Comparison of ENCODE assay signal across 1 cellular context in the genomic region with DNA sequence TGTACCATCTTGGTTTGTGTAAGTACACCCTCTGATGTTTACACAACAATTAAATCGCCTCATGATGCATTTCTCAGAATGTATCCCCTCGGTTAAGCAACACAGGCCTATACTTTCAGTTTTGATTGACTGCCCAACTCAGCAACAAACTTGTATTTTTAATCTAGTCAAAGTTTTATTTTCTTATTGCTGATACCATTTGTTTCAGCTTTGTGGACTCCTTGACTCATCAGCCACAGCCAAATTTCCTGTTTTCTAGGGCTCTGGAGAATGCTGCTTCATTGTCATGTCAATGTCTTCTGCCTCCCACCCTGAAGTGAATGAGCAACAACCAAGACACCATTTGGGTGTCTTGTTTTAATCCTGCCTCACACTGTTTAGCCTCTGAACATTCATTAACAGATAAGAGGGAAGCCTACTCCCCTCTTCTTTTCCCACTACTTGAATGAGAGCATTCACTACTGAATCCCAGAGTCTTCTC.
TF ChIP-seq lines count a peak whose summit lies in the region.

No MANE protein-coding gene starts in this region.

TF ChIP-seq in GM12878, 131 proteins besides CTCF, POLR2A, EP300 and RAD21 (continued from another document):
- TF ChIP-seq, protein P1, sequence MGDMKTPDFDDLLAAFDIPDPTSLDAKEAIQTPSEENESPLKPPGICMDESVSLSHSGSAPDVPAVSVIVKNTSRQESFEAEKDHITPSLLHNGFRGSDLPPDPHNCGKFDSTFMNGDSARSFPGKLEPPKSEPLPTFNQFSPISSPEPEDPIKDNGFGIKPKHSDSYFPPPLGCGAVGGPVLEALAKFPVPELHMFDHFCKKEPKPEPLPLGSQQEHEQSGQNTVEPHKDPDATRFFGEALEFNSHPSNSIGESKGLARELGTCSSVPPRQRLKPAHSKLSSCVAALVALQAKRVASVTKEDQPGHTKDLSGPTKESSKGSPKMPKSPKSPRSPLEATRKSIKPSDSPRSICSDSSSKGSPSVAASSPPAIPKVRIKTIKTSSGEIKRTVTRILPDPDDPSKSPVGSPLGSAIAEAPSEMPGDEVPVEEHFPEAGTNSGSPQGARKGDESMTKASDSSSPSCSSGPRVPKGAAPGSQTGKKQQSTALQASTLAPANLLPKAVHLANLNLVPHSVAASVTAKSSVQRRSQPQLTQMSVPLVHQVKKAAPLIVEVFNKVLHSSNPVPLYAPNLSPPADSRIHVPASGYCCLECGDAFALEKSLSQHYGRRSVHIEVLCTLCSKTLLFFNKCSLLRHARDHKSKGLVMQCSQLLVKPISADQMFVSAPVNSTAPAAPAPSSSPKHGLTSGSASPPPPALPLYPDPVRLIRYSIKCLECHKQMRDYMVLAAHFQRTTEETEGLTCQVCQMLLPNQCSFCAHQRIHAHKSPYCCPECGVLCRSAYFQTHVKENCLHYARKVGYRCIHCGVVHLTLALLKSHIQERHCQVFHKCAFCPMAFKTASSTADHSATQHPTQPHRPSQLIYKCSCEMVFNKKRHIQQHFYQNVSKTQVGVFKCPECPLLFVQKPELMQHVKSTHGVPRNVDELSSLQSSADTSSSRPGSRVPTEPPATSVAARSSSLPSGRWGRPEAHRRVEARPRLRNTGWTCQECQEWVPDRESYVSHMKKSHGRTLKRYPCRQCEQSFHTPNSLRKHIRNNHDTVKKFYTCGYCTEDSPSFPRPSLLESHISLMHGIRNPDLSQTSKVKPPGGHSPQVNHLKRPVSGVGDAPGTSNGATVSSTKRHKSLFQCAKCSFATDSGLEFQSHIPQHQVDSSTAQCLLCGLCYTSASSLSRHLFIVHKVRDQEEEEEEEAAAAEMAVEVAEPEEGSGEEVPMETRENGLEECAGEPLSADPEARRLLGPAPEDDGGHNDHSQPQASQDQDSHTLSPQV (IDR thresholded peaks at IDR 0.05) = no peak
- TF ChIP-seq, protein P2, sequence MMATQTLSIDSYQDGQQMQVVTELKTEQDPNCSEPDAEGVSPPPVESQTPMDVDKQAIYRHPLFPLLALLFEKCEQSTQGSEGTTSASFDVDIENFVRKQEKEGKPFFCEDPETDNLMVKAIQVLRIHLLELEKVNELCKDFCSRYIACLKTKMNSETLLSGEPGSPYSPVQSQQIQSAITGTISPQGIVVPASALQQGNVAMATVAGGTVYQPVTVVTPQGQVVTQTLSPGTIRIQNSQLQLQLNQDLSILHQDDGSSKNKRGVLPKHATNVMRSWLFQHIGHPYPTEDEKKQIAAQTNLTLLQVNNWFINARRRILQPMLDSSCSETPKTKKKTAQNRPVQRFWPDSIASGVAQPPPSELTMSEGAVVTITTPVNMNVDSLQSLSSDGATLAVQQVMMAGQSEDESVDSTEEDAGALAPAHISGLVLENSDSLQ (IDR thresholded peaks at IDR 0.05) = peak; percentile 27; the same call in 1 of the 2 replicates
- TF ChIP-seq, protein P3, sequence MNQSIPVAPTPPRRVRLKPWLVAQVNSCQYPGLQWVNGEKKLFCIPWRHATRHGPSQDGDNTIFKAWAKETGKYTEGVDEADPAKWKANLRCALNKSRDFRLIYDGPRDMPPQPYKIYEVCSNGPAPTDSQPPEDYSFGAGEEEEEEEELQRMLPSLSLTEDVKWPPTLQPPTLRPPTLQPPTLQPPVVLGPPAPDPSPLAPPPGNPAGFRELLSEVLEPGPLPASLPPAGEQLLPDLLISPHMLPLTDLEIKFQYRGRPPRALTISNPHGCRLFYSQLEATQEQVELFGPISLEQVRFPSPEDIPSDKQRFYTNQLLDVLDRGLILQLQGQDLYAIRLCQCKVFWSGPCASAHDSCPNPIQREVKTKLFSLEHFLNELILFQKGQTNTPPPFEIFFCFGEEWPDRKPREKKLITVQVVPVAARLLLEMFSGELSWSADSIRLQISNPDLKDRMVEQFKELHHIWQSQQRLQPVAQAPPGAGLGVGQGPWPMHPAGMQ (IDR thresholded peaks at IDR 0.05; ENCODE audit: borderline replicate concordance) = no peak
- TF ChIP-seq, protein P4, sequence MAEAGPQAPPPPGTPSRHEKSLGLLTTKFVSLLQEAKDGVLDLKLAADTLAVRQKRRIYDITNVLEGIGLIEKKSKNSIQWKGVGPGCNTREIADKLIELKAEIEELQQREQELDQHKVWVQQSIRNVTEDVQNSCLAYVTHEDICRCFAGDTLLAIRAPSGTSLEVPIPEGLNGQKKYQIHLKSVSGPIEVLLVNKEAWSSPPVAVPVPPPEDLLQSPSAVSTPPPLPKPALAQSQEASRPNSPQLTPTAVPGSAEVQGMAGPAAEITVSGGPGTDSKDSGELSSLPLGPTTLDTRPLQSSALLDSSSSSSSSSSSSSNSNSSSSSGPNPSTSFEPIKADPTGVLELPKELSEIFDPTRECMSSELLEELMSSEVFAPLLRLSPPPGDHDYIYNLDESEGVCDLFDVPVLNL (IDR thresholded peaks at IDR 0.05; ENCODE audit: low read depth, low read length) = no peak
